ENCODE assay signal across 8 cellular contexts in the genomic region with DNA sequence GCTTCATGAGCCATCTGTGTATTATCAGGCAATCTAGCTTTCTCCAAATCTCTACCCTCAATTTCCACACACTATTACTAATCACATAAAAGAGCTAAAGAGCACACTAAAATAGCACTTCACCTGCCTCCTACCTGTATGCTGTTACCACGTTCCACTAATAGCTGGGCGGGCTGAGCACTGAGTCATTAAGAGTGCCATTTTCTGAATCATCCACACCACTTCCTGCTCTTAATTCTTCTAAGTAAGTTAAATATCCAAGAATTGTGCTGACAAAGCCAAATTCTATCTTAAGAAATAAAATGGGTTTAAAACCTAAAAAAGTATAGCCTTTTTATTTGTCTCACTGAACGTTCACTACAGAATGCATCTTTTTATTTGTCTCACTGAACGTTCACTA. TPM values are rescaled to one million over a fixed set of nuclear protein-coding genes. Genes with fewer than 3 reads are reported as not detected.
A peak's percentile ranks its signal among the peaks of the same experiment; 100 is the strongest.
DNase-seq lines count a peak whose midpoint lies in the region; ATAC-seq and TF ChIP-seq lines count a peak whose summit lies in the region.

No MANE protein-coding gene starts in this region.

- no peaks in the 10 kb centered on the region for H3K9me3 Mint-ChIP-seq in T-cell

- no peak overlapping the region for H3K4me3 ChIP-seq in GM06990 (replicated peaks; ENCODE audit: low read depth, low read length)

- peaks cover 14 to 34% (median 31%) of the 10 kb centered on the region in 3 donors for H3K4me1 Mint-ChIP-seq in T-cell

- peaks cover 48% of the 10 kb centered on the region for H3K36me3 Mint-ChIP-seq in T-cell

- no peak for TF ChIP-seq CTCF in GM06990 (IDR thresholded peaks at IDR 0.05; ENCODE audit: insufficient read depth, low read length, poor library complexity, severe bottlenecking)

- DNase-seq in GM06990 (ENCODE audit: extremely low read depth, insufficient read length), result peak; percentile 17
- peak in 4 of 34 experiments; percentile 9 to 22 (median 18) for DNase-seq in T-cell
- peak; percentile 50 for DNase-seq in amniotic epithelial cell (ENCODE audit: low read depth)
- peak; percentile 42 to 68 (median 53) for DNase-seq in stimulated activated CD4-positive, alpha-beta T cell treated with anti-CD3 and anti-CD28 coated beads, Interleukin-12 subunit alpha, Interleukin-12 subunit beta, amount 100 ng/mL, for 48 hours (ENCODE audit: low read depth in 2 of 3, low spot score in 1 of 3)

- no peaks in the 10 kb centered on the region for H3K27me3 Mint-ChIP-seq in T-cell

- peaks cover 12% of the 10 kb centered on the region for H3K36me3 ChIP-seq in GM06990 (ENCODE audit: control insufficient read depth, insufficient read depth, low read length)

- peak; percentile 48 to 97 (median 90) for ATAC-seq in T-cell (replicated peaks in 1 of 4)
- no peak for ATAC-seq in HG02763 (IDR thresholded peaks at IDR 0.05; ENCODE audit: unreplicated experiment)
- ATAC-seq in HG03520 (IDR thresholded peaks at IDR 0.05; ENCODE audit: unreplicated experiment), result no peak
- no peak for ATAC-seq in HG02678 (IDR thresholded peaks at IDR 0.05; ENCODE audit: unreplicated experiment)
- no peak for ATAC-seq in HG02642 (IDR thresholded peaks at IDR 0.05; ENCODE audit: poor library complexity, unreplicated experiment)

- peak overlapping the region; percentile 71 to 84 for H3K27ac Mint-ChIP-seq in T-cell

- CTCF ChIA-PET in T-cell (lab: Charles Lee), result interaction anchor here in 1 of 2 donors (1.0 kb wide), 1 partner anchor 217 kb away, joined by 3 read pairs; no protein-coding TSS in a partner anchor

- peak overlapping the region in 1 of 3 donors; percentile 2 for H3K4me3 Mint-ChIP-seq in T-cell

- POLR2A ChIA-PET in T-cell (lab: Charles Lee), result interaction anchor here in 1 of 2 donors (0.6 kb wide), 1 partner anchor 27 kb away, joined by 3 read pairs; no protein-coding TSS in a partner anchor

- no peaks in the 10 kb centered on the region for H3K27me3 ChIP-seq in GM06990 (replicated peaks; ENCODE audit: control insufficient read depth, insufficient read depth, low read length)

RNA-seq across cellular contexts. Expression of a gene that starts 35.7 kb away (rescaled TPM):
- 10 to 100 TPM; 18.4 to 26.0 (median 20.7) TPM for total RNA-seq in T-cell

Comparison
In these comparisons a context has a peak if more than half of its experiments do, and no peak if none do; other contexts are left out.
1. ATAC-seq: peak in T-cell (4 of 4); none in HG02763 (single experiment), HG03520 (single experiment), HG02678 (single experiment) and HG02642 (single experiment).